In genomic region chr1:172532700-172533510, GRCh38 we compare ENCODE assay signal across 1 cellular context.
TF ChIP-seq lines count a peak whose summit lies in the region.

A gene with protein sequence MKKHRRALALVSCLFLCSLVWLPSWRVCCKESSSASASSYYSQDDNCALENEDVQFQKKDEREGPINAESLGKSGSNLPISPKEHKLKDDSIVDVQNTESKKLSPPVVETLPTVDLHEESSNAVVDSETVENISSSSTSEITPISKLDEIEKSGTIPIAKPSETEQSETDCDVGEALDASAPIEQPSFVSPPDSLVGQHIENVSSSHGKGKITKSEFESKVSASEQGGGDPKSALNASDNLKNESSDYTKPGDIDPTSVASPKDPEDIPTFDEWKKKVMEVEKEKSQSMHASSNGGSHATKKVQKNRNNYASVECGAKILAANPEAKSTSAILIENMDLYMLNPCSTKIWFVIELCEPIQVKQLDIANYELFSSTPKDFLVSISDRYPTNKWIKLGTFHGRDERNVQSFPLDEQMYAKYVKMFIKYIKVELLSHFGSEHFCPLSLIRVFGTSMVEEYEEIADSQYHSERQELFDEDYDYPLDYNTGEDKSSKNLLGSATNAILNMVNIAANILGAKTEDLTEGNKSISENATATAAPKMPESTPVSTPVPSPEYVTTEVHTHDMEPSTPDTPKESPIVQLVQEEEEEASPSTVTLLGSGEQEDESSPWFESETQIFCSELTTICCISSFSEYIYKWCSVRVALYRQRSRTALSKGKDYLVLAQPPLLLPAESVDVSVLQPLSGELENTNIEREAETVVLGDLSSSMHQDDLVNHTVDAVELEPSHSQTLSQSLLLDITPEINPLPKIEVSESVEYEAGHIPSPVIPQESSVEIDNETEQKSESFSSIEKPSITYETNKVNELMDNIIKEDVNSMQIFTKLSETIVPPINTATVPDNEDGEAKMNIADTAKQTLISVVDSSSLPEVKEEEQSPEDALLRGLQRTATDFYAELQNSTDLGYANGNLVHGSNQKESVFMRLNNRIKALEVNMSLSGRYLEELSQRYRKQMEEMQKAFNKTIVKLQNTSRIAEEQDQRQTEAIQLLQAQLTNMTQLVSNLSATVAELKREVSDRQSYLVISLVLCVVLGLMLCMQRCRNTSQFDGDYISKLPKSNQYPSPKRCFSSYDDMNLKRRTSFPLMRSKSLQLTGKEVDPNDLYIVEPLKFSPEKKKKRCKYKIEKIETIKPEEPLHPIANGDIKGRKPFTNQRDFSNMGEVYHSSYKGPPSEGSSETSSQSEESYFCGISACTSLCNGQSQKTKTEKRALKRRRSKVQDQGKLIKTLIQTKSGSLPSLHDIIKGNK (N-terminal part only) (plus strand): TSS chr1:172533150. CDS start chr1:172533436, 286 bp downstream.

TF ChIP-seq in K562, 482 proteins besides CTCF, POLR2A, EP300 and RAD21 (continued from another document):
- TF ChIP-seq, protein P1, sequence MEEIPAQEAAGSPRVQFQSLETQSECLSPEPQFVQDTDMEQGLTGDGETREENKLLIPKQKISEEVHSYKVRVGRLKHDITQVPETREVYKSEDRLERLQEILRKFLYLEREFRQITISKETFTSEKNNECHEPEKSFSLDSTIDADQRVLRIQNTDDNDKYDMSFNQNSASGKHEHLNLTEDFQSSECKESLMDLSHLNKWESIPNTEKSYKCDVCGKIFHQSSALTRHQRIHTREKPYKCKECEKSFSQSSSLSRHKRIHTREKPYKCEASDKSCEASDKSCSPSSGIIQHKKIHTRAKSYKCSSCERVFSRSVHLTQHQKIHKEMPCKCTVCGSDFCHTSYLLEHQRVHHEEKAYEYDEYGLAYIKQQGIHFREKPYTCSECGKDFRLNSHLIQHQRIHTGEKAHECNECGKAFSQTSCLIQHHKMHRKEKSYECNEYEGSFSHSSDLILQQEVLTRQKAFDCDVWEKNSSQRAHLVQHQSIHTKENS (CRISPR knock-in tag; IDR thresholded peaks at IDR 0.05) = no peak
- TF ChIP-seq BCLAF1 (IDR thresholded peaks at IDR 0.05; ENCODE audit: borderline replicate concordance in 1 of 2, control insufficient read depth in 1 of 2, low read depth in 2 of 2, low read length in 1 of 2) (no peak), NUFIP1 (IDR thresholded peaks at IDR 0.05; ENCODE audit: partially characterized antibody) (peak; percentile 64)
